2 cellular contexts compared by ENCODE assay signal in genomic region chr18:3015851-3016250, GRCh38.
TF ChIP-seq lines count a peak whose summit lies in the region.

No MANE protein-coding gene starts in this region.

TF ChIP-seq in SK-N-SH, 30 proteins besides CTCF, POLR2A, EP300 and RAD21 (continued from another document):
- no peak for TF ChIP-seq USF2 (IDR thresholded peaks at IDR 0.05; ENCODE audit: borderline replicate concordance, low read depth, low read length)
- TF ChIP-seq YY1 (IDR thresholded peaks at IDR 0.05; ENCODE audit: low read depth), result no peak
- TF ChIP-seq, protein P1, sequence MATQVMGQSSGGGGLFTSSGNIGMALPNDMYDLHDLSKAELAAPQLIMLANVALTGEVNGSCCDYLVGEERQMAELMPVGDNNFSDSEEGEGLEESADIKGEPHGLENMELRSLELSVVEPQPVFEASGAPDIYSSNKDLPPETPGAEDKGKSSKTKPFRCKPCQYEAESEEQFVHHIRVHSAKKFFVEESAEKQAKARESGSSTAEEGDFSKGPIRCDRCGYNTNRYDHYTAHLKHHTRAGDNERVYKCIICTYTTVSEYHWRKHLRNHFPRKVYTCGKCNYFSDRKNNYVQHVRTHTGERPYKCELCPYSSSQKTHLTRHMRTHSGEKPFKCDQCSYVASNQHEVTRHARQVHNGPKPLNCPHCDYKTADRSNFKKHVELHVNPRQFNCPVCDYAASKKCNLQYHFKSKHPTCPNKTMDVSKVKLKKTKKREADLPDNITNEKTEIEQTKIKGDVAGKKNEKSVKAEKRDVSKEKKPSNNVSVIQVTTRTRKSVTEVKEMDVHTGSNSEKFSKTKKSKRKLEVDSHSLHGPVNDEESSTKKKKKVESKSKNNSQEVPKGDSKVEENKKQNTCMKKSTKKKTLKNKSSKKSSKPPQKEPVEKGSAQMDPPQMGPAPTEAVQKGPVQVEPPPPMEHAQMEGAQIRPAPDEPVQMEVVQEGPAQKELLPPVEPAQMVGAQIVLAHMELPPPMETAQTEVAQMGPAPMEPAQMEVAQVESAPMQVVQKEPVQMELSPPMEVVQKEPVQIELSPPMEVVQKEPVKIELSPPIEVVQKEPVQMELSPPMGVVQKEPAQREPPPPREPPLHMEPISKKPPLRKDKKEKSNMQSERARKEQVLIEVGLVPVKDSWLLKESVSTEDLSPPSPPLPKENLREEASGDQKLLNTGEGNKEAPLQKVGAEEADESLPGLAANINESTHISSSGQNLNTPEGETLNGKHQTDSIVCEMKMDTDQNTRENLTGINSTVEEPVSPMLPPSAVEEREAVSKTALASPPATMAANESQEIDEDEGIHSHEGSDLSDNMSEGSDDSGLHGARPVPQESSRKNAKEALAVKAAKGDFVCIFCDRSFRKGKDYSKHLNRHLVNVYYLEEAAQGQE (IDR thresholded peaks at IDR 0.05; ENCODE audit: low read depth, low read length), result no peak
- TF ChIP-seq RXRA (IDR thresholded peaks at IDR 0.05; ENCODE audit: borderline replicate concordance, low read depth), result no peak
- TF ChIP-seq SMC3 (IDR thresholded peaks at IDR 0.05; ENCODE audit: low read depth, low read length), result no peak
- no peak for TF ChIP-seq MEF2A (IDR thresholded peaks at IDR 0.05; ENCODE audit: borderline replicate concordance, low read depth)
- no peak for TF ChIP-seq NRF1 (IDR thresholded peaks at IDR 0.05; ENCODE audit: low read depth, low read length)
- no peak for TF ChIP-seq NFIC (IDR thresholded peaks at IDR 0.05; ENCODE audit: borderline replicate concordance)

TF ChIP-seq in SK-N-SH treated with all-trans-retinoic acid at 6 μM for 48 hours, 23 proteins besides CTCF, POLR2A, EP300 and RAD21 (continued from another document):
- TF ChIP-seq, protein P2, sequence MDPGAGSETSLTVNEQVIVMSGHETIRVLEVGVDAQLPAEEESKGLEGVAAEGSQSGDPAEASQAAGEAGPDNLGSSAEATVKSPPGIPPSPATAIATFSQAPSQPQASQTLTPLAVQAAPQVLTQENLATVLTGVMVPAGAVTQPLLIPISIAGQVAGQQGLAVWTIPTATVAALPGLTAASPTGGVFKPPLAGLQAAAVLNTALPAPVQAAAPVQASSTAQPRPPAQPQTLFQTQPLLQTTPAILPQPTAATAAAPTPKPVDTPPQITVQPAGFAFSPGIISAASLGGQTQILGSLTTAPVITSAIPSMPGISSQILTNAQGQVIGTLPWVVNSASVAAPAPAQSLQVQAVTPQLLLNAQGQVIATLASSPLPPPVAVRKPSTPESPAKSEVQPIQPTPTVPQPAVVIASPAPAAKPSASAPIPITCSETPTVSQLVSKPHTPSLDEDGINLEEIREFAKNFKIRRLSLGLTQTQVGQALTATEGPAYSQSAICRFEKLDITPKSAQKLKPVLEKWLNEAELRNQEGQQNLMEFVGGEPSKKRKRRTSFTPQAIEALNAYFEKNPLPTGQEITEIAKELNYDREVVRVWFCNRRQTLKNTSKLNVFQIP (CRISPR knock-in tag; IDR thresholded peaks at IDR 0.05; ENCODE audit: borderline replicate concordance, low read depth), result no peak
- TF ChIP-seq SNAI2 (CRISPR knock-in tag; IDR thresholded peaks at IDR 0.05) (no peak), RARB (CRISPR knock-in tag; IDR thresholded peaks at IDR 0.05) (no peak)
